ENCODE assay signal across 1 cellular context in the genomic region with DNA sequence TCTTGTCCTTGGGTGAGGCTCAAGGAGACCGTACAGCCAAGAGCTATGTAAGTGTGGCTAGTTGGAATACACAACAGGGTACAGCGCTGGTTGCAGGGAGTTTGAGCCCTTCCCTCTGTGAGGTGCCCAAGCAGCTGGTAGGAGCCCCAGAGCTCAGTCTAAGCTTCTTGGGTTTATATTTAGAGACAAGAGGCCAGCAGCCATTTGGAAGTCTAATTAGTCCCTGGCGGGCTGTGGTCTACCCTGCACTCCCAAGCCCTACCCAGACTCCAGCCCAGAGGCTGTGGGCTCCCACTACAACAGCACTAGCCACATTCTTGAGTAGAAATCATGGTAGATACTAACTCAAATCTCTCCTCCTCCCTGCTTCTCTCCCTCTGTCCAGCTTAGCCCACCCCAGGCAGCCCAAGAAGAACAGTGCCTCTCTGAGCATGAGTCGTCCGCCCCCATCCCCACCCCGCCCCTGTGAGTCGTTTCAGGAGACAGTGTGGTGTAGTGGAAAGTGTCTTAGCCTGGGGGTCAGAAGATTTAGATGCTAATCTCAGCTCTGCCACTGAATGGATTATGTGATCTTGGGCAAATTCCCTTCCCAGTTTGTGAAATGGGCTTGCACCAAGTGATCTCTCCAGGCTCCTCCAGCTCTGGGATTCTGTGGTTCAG.
TF ChIP-seq lines count a peak whose summit lies in the region.

No MANE protein-coding gene starts in this region.

TF ChIP-seq in IMR-90, 13 proteins besides CTCF, POLR2A, EP300 and RAD21 (continued from another document):
- TF ChIP-seq, protein P1, sequence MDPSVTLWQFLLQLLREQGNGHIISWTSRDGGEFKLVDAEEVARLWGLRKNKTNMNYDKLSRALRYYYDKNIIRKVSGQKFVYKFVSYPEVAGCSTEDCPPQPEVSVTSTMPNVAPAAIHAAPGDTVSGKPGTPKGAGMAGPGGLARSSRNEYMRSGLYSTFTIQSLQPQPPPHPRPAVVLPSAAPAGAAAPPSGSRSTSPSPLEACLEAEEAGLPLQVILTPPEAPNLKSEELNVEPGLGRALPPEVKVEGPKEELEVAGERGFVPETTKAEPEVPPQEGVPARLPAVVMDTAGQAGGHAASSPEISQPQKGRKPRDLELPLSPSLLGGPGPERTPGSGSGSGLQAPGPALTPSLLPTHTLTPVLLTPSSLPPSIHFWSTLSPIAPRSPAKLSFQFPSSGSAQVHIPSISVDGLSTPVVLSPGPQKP (IDR thresholded peaks at IDR 0.05; ENCODE audit: borderline replicate concordance, low read depth, low read length) = no peak
- no peak for TF ChIP-seq RCOR1 (IDR thresholded peaks at IDR 0.05; ENCODE audit: insufficient replicate concordance, low read length)
- no peak for TF ChIP-seq MAFK (IDR thresholded peaks at IDR 0.05; ENCODE audit: low read depth, low read length)
- no peak for TF ChIP-seq MAZ (IDR thresholded peaks at IDR 0.05; ENCODE audit: borderline replicate concordance, low read depth, low read length)
- TF ChIP-seq, protein P2, sequence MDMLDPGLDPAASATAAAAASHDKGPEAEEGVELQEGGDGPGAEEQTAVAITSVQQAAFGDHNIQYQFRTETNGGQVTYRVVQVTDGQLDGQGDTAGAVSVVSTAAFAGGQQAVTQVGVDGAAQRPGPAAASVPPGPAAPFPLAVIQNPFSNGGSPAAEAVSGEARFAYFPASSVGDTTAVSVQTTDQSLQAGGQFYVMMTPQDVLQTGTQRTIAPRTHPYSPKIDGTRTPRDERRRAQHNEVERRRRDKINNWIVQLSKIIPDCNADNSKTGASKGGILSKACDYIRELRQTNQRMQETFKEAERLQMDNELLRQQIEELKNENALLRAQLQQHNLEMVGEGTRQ (IDR thresholded peaks at IDR 0.05; ENCODE audit: low read depth, low read length) = no peak
- TF ChIP-seq CHD1 (IDR thresholded peaks at IDR 0.05; ENCODE audit: low read depth, low read length) = no peak
- TF ChIP-seq NFE2L2 (IDR thresholded peaks at IDR 0.05; ENCODE audit: low read depth, low read length) = no peak
